Comparison of ENCODE assay signal across 28 cellular contexts in genomic region chr20:59559024-59559817, GRCh38. TPM values are rescaled to one million over a fixed set of nuclear protein-coding genes. Genes with fewer than 3 reads are reported as not detected.
"Had no signal": no experiment of that assay in that cellular context is flagged by ENCODE, and none has a peak within 500 bp of the region (broad histone marks: within the 10 kb centered on the region; RNA-seq: fewer than 3 reads in every experiment).

No MANE protein-coding gene starts in this region.

- DNase-seq: activated CD4-positive, alpha-beta T cell treated with anti-CD3 and anti-CD28 coated beads for 4 hours; activated CD8-positive, alpha-beta memory T cell treated with anti-CD3 and anti-CD28 coated beads, Interleukin-2, amount 50 U/mL, for 4 hours; activated CD8-positive, alpha-beta T cell treated with anti-CD3 and anti-CD28 coated beads for 36 hours; activated effector memory CD4-positive, alpha-beta T cell treated with Interleukin-2 at 50 U/mL for 16 hours; activated naive CD4-positive, alpha-beta T cell; aorta; body of pancreas; central memory CD4-positive, alpha-beta T cell; MV-4-11; NCI-H1105; NCI-H1436; NCI-H1694 treated with DMSO at 0.1 percent for 48 hours; NCI-H2029 treated with DMSO at 0.1 percent for 48 hours; NCI-H345; NCI-H510A; NCI-H69; NK-92 treated with Interleukin-12 subunit alpha and Interleukin-12 subunit beta, amount 100 ng/mL, for 24 hours; OCI-M1; Right ventricle myocardium superior; RPMI8226; SJCRH30; SK-N-SH; T-helper 1 cell had no signal

- FAIRE-seq: bronchial epithelial cell had no signal

- ATAC-seq: activated CD4-positive, CD25-positive, alpha-beta regulatory T cell treated with anti-CD3 and anti-CD28 coated beads, Interleukin-2, amount 50 U/mL, for 24 hours; activated CD8-positive, alpha-beta T cell treated with anti-CD3 and anti-CD28 coated beads for 36 hours; body of pancreas; Panc1 had no signal

- H3K36me3 Mint-ChIP-seq: activated naive CD4-positive, alpha-beta T cell treated with anti-CD3 and anti-CD28 coated beads, Interleukin-2, amount 50 U/mL, for 24 hours had no signal

- H3K9me3 Mint-ChIP-seq: activated CD8-positive, alpha-beta T cell treated with anti-CD3 and anti-CD28 coated beads for 36 hours; activated naive CD4-positive, alpha-beta T cell treated with anti-CD3 and anti-CD28 coated beads, Interleukin-2, amount 50 U/mL, for 24 hours had no signal

- H3K4me3 Mint-ChIP-seq: activated CD8-positive, alpha-beta T cell treated with anti-CD3 and anti-CD28 coated beads for 36 hours; activated naive CD4-positive, alpha-beta T cell treated with anti-CD3 and anti-CD28 coated beads, Interleukin-2, amount 50 U/mL, for 24 hours had no signal

- H3K27ac Mint-ChIP-seq: activated CD8-positive, alpha-beta T cell treated with anti-CD3 and anti-CD28 coated beads for 36 hours; activated naive CD4-positive, alpha-beta T cell treated with anti-CD3 and anti-CD28 coated beads, Interleukin-2, amount 50 U/mL, for 24 hours had no signal

- H3K4me1 Mint-ChIP-seq: activated naive CD4-positive, alpha-beta T cell treated with anti-CD3 and anti-CD28 coated beads, Interleukin-2, amount 50 U/mL, for 24 hours had no signal

RNA-seq across cellular contexts. Expression of gene PHACTR3, which starts 45.1 kb away (rescaled TPM):
- total RNA-seq: activated CD8-positive, alpha-beta T cell treated with anti-CD3 and anti-CD28 coated beads for 36 hours; SJCRH30; T-helper 2 cell treated with Interferon-gamma antibody and Interleukin-4, amounts not matched to agents 100 ng/mL and 5 ng/mL, for 36 hours had no signal
